ENCODE assay signal across 1 cellular context in genomic region chr1:80293818-80294217, GRCh38.
TF ChIP-seq lines count a peak whose summit lies in the region.

No MANE protein-coding gene starts in this region.

TF ChIP-seq in HEK293, 187 proteins besides CTCF, POLR2A, EP300 and RAD21 (continued from another document):
- TF ChIP-seq HIC1 (tag by site-specific recombination; IDR thresholded peaks at IDR 0.05), result no peak
- no peak for TF ChIP-seq ZFP41 (tag by site-specific recombination; IDR thresholded peaks at IDR 0.05; ENCODE audit: borderline replicate concordance)
- TF ChIP-seq GFI1B (tag by site-specific recombination; IDR thresholded peaks at IDR 0.05), result no peak
- no peak for TF ChIP-seq HOXA7 (CRISPR knock-in tag; IDR thresholded peaks at IDR 0.05; ENCODE audit: borderline replicate concordance)
- no peak for TF ChIP-seq ZNF366 (tag by site-specific recombination; conservative IDR thresholded peaks at IDR 0.05)
- TF ChIP-seq PRDM10 (tag by site-specific recombination; IDR thresholded peaks at IDR 0.05), result peak; percentile 51; the same call in 1 of the 2 replicates
- 0 out of 2 replicates have a peak, but pooled peaks have one; percentile 36 for TF ChIP-seq ZNF558 (tag by site-specific recombination; IDR thresholded peaks at IDR 0.05)
- no peak for TF ChIP-seq ZFP3 (tag by site-specific recombination; IDR thresholded peaks at IDR 0.05; ENCODE audit: low read depth)
- 0 out of 2 replicates have a peak, but pooled peaks have one; percentile 37 for TF ChIP-seq ZEB2 (tag by site-specific recombination; IDR thresholded peaks at IDR 0.05)
- TF ChIP-seq KLF9 (tag by site-specific recombination; IDR thresholded peaks at IDR 0.05; ENCODE audit: low read depth), result no peak
- peak; percentile 45 for TF ChIP-seq FEZF1 (tag by site-specific recombination; IDR thresholded peaks at IDR 0.05)
- TF ChIP-seq ZNF426 (tag by site-specific recombination; IDR thresholded peaks at IDR 0.05), result no peak
- TF ChIP-seq ZNF214 (tag by site-specific recombination; IDR thresholded peaks at IDR 0.05; ENCODE audit: borderline replicate concordance), result no peak
- no peak for TF ChIP-seq ZNF140 (tag by site-specific recombination; IDR thresholded peaks at IDR 0.05)
- TF ChIP-seq YY2 (tag by site-specific recombination; IDR thresholded peaks at IDR 0.05), result no peak
- no peak for TF ChIP-seq ZNF221 (tag by site-specific recombination; IDR thresholded peaks at IDR 0.05; ENCODE audit: borderline replicate concordance)
- no peak for TF ChIP-seq IKZF3 (tag by site-specific recombination; IDR thresholded peaks at IDR 0.05)
- TF ChIP-seq ZBTB26 (tag by site-specific recombination; optimal IDR thresholded peaks at IDR 0.05), result no peak
- 0 out of 2 replicates have a peak, but pooled peaks have one; percentile 36 for TF ChIP-seq ZNF362 (tag by site-specific recombination; IDR thresholded peaks at IDR 0.05)
- no peak for TF ChIP-seq ZNF48 (tag by site-specific recombination; IDR thresholded peaks at IDR 0.05)
- TF ChIP-seq WT1 (tag by site-specific recombination; IDR thresholded peaks at IDR 0.05), result no peak
- no peak for TF ChIP-seq ZNF157 (tag by site-specific recombination; IDR thresholded peaks at IDR 0.05)
- no peak for TF ChIP-seq YY1 (tag by site-specific recombination; IDR thresholded peaks at IDR 0.05)
- TF ChIP-seq PATZ1 (tag by site-specific recombination; IDR thresholded peaks at IDR 0.05), result no peak
- TF ChIP-seq ZNF398 (tag by site-specific recombination; IDR thresholded peaks at IDR 0.05), result 0 out of 2 replicates have a peak, but pooled peaks have one; percentile 13
- no peak for TF ChIP-seq ZNF266 (tag by site-specific recombination; IDR thresholded peaks at IDR 0.05; ENCODE audit: low read depth)
- peak; percentile 73 for TF ChIP-seq ZBTB21 (tag by site-specific recombination; IDR thresholded peaks at IDR 0.05)
- no peak for TF ChIP-seq ZNF560 (tag by site-specific recombination; IDR thresholded peaks at IDR 0.05; ENCODE audit: borderline replicate concordance)
- TF ChIP-seq REST (tag by site-specific recombination; IDR thresholded peaks at IDR 0.05), result no peak
